Comparison of ENCODE assay signal across 19 cellular contexts in genomic region chr9:5910413-5911057, GRCh38. TPM values are rescaled to one million over a fixed set of nuclear protein-coding genes. Genes with fewer than 3 reads are reported as not detected.
DNase-seq lines count a peak whose midpoint lies in the region; ATAC-seq and TF ChIP-seq lines count a peak whose summit lies in the region.
"Had no signal": no experiment of that assay in that cellular context is flagged by ENCODE, and none has a peak within 500 bp of the region (broad histone marks: within the 10 kb centered on the region; RNA-seq: fewer than 3 reads in every experiment).

No MANE protein-coding gene starts in this region.

- H3K27me3 Mint-ChIP-seq in WTC11 (ENCODE audit: low read depth) (no peaks in the 10 kb centered on the region), chondrocyte (ENCODE audit: low read depth) (no peaks in the 10 kb centered on the region)
- H3K27me3 Mint-ChIP-seq: stimulated activated naive B cell treated with anti-CD40 and anti-IgM and Interleukin-4, amounts not matched to agents 10 μg/mL and 1 μg/mL and 100 μg/mL, for 72 hours had no signal

- POLR2A ChIA-PET in WTC11 (lab: Charles Lee) = no interaction called here

- H3K27ac Mint-ChIP-seq in WTC11 (no peak overlapping the region), chondrocyte (ENCODE audit: unreplicated experiment) (peak overlapping the region; percentile 24)
- H3K27ac Mint-ChIP-seq: endodermal cell; stimulated activated naive B cell treated with anti-CD40 and anti-IgM and Interleukin-4, amounts not matched to agents 10 μg/mL and 1 μg/mL and 100 μg/mL, for 72 hours had no signal

- WGBS in thyroid gland, 2 donors = 83 to 94% methylated on average over 1 of the region's 1 CpG

- no peaks in the 10 kb centered on the region for H3K9me3 ChIP-seq in thyroid gland
- H3K9me3 ChIP-seq: adrenal gland, gastrocnemius medialis, SJCRH30, upper lobe of right lung had no signal

- H3K4me3 Mint-ChIP-seq in WTC11 (no peak overlapping the region), chondrocyte (ENCODE audit: unreplicated experiment) (no peak overlapping the region)
- H3K4me3 Mint-ChIP-seq: endodermal cell; stimulated activated naive B cell treated with anti-CD40 and anti-IgM and Interleukin-4, amounts not matched to agents 10 μg/mL and 1 μg/mL and 100 μg/mL, for 72 hours had no signal

- H3K4me1 Mint-ChIP-seq in WTC11 = no peaks in the 10 kb centered on the region
- peaks cover 3% of the 10 kb centered on the region for H3K4me1 Mint-ChIP-seq in chondrocyte (ENCODE audit: low read depth)
- H3K4me1 Mint-ChIP-seq: endodermal cell; stimulated activated naive B cell treated with anti-CD40 and anti-IgM and Interleukin-4, amounts not matched to agents 10 μg/mL and 1 μg/mL and 100 μg/mL, for 72 hours had no signal

- CTCF ChIA-PET in WTC11 (lab: Charles Lee) = no interaction called here

- no peak for TF ChIP-seq POLR2A in thyroid gland (IDR thresholded peaks at IDR 0.05)

- H3K4me3 ChIP-seq in AG10803 (ENCODE audit: low read length) (no peak overlapping the region), thyroid gland (replicated peaks in 1 of 3) (no peak overlapping the region)
- H3K4me3 ChIP-seq: adrenal gland, gastrocnemius medialis, SJCRH30, skin epidermis, upper lobe of right lung had no signal

- no peaks in the 10 kb centered on the region for H3K36me3 Mint-ChIP-seq in WTC11
- H3K36me3 Mint-ChIP-seq in chondrocyte (ENCODE audit: low read depth) = peaks cover 4% of the 10 kb centered on the region

- H3K36me3 ChIP-seq in thyroid gland = no peaks in the 10 kb centered on the region
- H3K36me3 ChIP-seq: adrenal gland, SJCRH30 had no signal

- intact Hi-C loops in thyroid gland (cut with DNase I) = no loop called here

- H3K27ac ChIP-seq in thyroid gland = no peak overlapping the region
- H3K27ac ChIP-seq: adrenal gland, gastrocnemius medialis, parathyroid adenoma, SJCRH30, skin epidermis, upper lobe of right lung had no signal

- H3K4me1 ChIP-seq in thyroid gland = peaks cover 6 to 10% of the 10 kb centered on the region in 2 donors
- H3K4me1 ChIP-seq: adrenal gland, gastrocnemius medialis, SJCRH30, upper lobe of right lung had no signal

- no peak for TF ChIP-seq CTCF in AG10803 (conservative IDR thresholded peaks at IDR 0.05; ENCODE audit: low read length)
- TF ChIP-seq CTCF in WTC11 (IDR thresholded peaks at IDR 0.05) = no peak
- no peak for TF ChIP-seq CTCF in chondrocyte (IDR thresholded peaks at IDR 0.05)
- TF ChIP-seq CTCF in thyroid gland (IDR thresholded peaks at IDR 0.05) = no peak

- H3K9me3 Mint-ChIP-seq in WTC11 (0 out of 2 replicates have a peak, but pooled peaks cover 2% of the 10 kb centered on the region), chondrocyte (ENCODE audit: low read depth) (no peaks in the 10 kb centered on the region)
- H3K9me3 Mint-ChIP-seq: endodermal cell; stimulated activated naive B cell treated with anti-CD40 and anti-IgM and Interleukin-4, amounts not matched to agents 10 μg/mL and 1 μg/mL and 100 μg/mL, for 72 hours had no signal

- ATAC-seq in WTC11 (no peak), GM21786 (IDR thresholded peaks at IDR 0.05; ENCODE audit: unreplicated experiment) (no peak), HG03095 (IDR thresholded peaks at IDR 0.05; ENCODE audit: unreplicated experiment) (no peak)
- ATAC-seq: gastrocnemius medialis; stimulated activated naive B cell treated with anti-CD40 and anti-IgM and Interleukin-4, amounts not matched to agents 10 μg/mL and 1 μg/mL and 100 μg/mL, for 72 hours; upper lobe of right lung had no signal

- H3K27me3 ChIP-seq in thyroid gland = no peaks in the 10 kb centered on the region
- H3K27me3 ChIP-seq: adrenal gland, gastrocnemius medialis, SJCRH30, upper lobe of right lung had no signal

- peak; percentile 11 for DNase-seq in AG10803 (ENCODE audit: low read depth)
- DNase-seq in EL = peak; percentile 12
- DNase-seq in WTC11 (ENCODE audit: low spot score) = no peak
- DNase-seq in chondrocyte (ENCODE audit: low spot score) = no peak
- no peak for DNase-seq in thyroid gland
- no peak for DNase-seq in germinal center (ENCODE audit: low spot score)
- DNase-seq: adrenal gland; endodermal cell; gastrocnemius medialis; GF-D8; NCI-H1694 treated with DMSO at 0.1 percent for 48 hours; NCI-H345; SJCRH30; stimulated activated naive B cell treated with anti-CD40 and anti-IgM and Interleukin-4, amounts not matched to agents 10 μg/mL and 1 μg/mL and 100 μg/mL, for 72 hours; upper lobe of right lung had no signal

TF ChIP-seq in WTC11, 78 proteins besides CTCF, POLR2A, EP300 and RAD21:
- peak; percentile 88 for TF ChIP-seq GABPB1 (CRISPR knock-in tag; IDR thresholded peaks at IDR 0.05)
- no peak for TF ChIP-seq ZNF532 (CRISPR knock-in tag; IDR thresholded peaks at IDR 0.05; ENCODE audit: borderline replicate concordance)

RNA-seq across cellular contexts. Expression of gene MLANA, which starts 19.8 kb away (rescaled TPM):
- total RNA-seq in WTC11 (2021) = not detected in 3 replicates
- total RNA-seq in chondrocyte = not detected in 3 replicates
- total RNA-seq in thyroid gland = not detected
- total RNA-seq: adrenal gland, endodermal cell, gastrocnemius medialis, upper lobe of right lung had no signal

Comparison
In these comparisons a context has a peak if more than half of its experiments do, and no peak if none do; other contexts are left out.
1. DNase-seq: peak in AG10803 (single experiment) and EL (single experiment); none in WTC11 (single experiment), chondrocyte (single experiment), thyroid gland (0 of 2) and germinal center (single experiment).